Comparison of ENCODE assay signal across 1 cellular context in genomic region chr10:93071674-93072224, GRCh38.
TF ChIP-seq lines count a peak whose summit lies in the region.

No MANE protein-coding gene starts in this region.

TF ChIP-seq in H1, 55 proteins besides CTCF, POLR2A, EP300 and RAD21:
- TF ChIP-seq HDAC6 (IDR thresholded peaks at IDR 0.05; ENCODE audit: low read depth, low read length): no peak
- no peak for TF ChIP-seq SP4 (IDR thresholded peaks at IDR 0.05; ENCODE audit: low read length)
- TF ChIP-seq TBP (IDR thresholded peaks at IDR 0.05; ENCODE audit: low read depth, low read length): no peak
- TF ChIP-seq RXRA (IDR thresholded peaks at IDR 0.05; ENCODE audit: insufficient read depth, low read depth, low read length): peak; percentile 97
